21 cellular contexts compared by ENCODE assay signal in the genomic region with DNA sequence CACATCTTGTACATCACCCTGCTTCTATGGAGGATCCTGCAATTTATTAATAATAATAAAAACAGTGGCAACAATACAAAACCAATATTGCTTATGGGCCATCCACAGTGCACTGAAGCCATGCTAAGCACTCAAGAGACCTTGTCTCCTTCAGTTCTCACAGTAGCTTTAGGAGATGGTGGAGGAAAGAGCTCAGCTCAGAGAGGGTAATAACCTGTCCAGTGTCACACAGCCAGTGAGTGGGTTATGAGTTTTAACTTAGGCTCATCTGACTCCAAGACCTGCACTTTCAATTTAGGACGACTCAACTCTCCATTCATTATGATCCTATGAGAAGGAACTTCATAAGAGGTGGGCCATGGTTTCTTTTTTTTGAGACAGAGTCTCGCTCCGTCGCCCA.
DNase-seq lines count a peak whose midpoint lies in the region; FAIRE-seq and TF ChIP-seq lines count a peak whose summit lies in the region.
"Had no signal": no experiment of that assay in that cellular context is flagged by ENCODE, and none has a peak within 500 bp of the region (broad histone marks: within the 10 kb centered on the region; RNA-seq: fewer than 3 reads in every experiment).

No MANE protein-coding gene starts in this region.

- H3F3A ChIP-seq in smooth muscle cell (ENCODE audit: low read depth): peaks cover 31% of the 10 kb centered on the region

- no peak for FAIRE-seq in astrocyte (lab: Jason Lieb, UNC)
- FAIRE-seq: A549, D721Med, G401.6, GM12891, GM19239 had no signal

- H3K27ac ChIP-seq in astrocyte (ENCODE audit: low read depth, low read length) (no peak overlapping the region), smooth muscle cell (ENCODE audit: low read depth) (peak overlapping the region; percentile 2), tibial nerve (no peak overlapping the region)
- H3K27ac ChIP-seq: 22Rv1, C4-2B had no signal

- H3K4me1 ChIP-seq in astrocyte (ENCODE audit: insufficient read depth, low read length) (peaks cover 29% of the 10 kb centered on the region), smooth muscle cell (ENCODE audit: low read depth) (peaks cover 29% of the 10 kb centered on the region), tibial nerve (peaks cover 0 to 9% (median 0%) of the 10 kb centered on the region in 4 donors)

- H3K9ac ChIP-seq in astrocyte (ENCODE audit: low read length) (no peak overlapping the region), smooth muscle cell (ENCODE audit: low read depth) (no peak overlapping the region)
- H3K9ac ChIP-seq: BLaER1 treated with 17β-estradiol and CSF1 and Interleukin-3, amounts not matched to agents 10 nM and 100 nM had no signal

- H3K36me3 Mint-ChIP-seq in HFFc6 (ENCODE audit: low read depth): peaks cover 5% of the 10 kb centered on the region; the same call in 1 of the 2 replicates
- H3K36me3 Mint-ChIP-seq in astrocyte (ENCODE audit: low read depth, unreplicated experiment): no peaks in the 10 kb centered on the region
- H3K36me3 Mint-ChIP-seq: CD8-positive, alpha-beta T cell had no signal

- H3K9me3 Mint-ChIP-seq in HFFc6: no peaks in the 10 kb centered on the region
- H3K9me3 Mint-ChIP-seq in astrocyte (ENCODE audit: unreplicated experiment): peaks cover 4% of the 10 kb centered on the region
- H3K9me3 Mint-ChIP-seq: CD4-positive, alpha-beta T cell; CD8-positive, alpha-beta T cell had no signal

- H3K4me3 ChIP-seq in astrocyte (ENCODE audit: insufficient read depth, low read depth, low read length) (no peak overlapping the region), smooth muscle cell (no peak overlapping the region), tibial nerve (no peak overlapping the region)
- H3K4me3 ChIP-seq: A549; BLaER1 treated with 17β-estradiol and CSF1 and Interleukin-3, amounts not matched to agents 10 nM and 100 nM had no signal

- TF ChIP-seq POLR2A in tibial nerve (IDR thresholded peaks at IDR 0.05): no peak

- H3K27ac Mint-ChIP-seq in HFFc6 (peak overlapping the region; percentile 81; the same call in 1 of the 2 replicates), astrocyte (ENCODE audit: unreplicated experiment) (peak overlapping the region; percentile 79)
- H3K27ac Mint-ChIP-seq: B cell; CD4-positive, alpha-beta T cell; CD8-positive, alpha-beta T cell had no signal

- H3K4me2 ChIP-seq in astrocyte (ENCODE audit: low read length) (no peak overlapping the region), smooth muscle cell (no peak overlapping the region)
- H3K4me2 ChIP-seq: A549 had no signal

- 100% methylated on average over 4 of the region's 4 CpGs for WGBS in smooth muscle cell (ENCODE audit: low lambda C conversion rate)
- 93 to 100% methylated on average over 4 of the region's 4 CpGs for WGBS in tibial nerve, 2 donors

- H3K36me3 ChIP-seq in astrocyte (ENCODE audit: insufficient read depth, low read length) (no peaks in the 10 kb centered on the region), smooth muscle cell (ENCODE audit: low read depth) (no peaks in the 10 kb centered on the region), tibial nerve (no peaks in the 10 kb centered on the region)
- H3K36me3 ChIP-seq: BLaER1 treated with 17β-estradiol and CSF1 and Interleukin-3, amounts not matched to agents 10 nM and 100 nM had no signal

- TF ChIP-seq CTCF in HFFc6 (IDR thresholded peaks at IDR 0.05) (no peak), astrocyte (IDR thresholded peaks at IDR 0.05; ENCODE audit: insufficient read depth, low read depth, low read length) (no peak), smooth muscle cell (IDR thresholded peaks at IDR 0.05; ENCODE audit: borderline replicate concordance, insufficient read depth, poor library complexity, severe bottlenecking) (no peak), tibial nerve (IDR thresholded peaks at IDR 0.05) (no peak)

- H3K27me3 ChIP-seq in astrocyte (ENCODE audit: insufficient read depth, low read length) (no peaks in the 10 kb centered on the region), smooth muscle cell (ENCODE audit: low read depth) (no peaks in the 10 kb centered on the region), tibial nerve (no peaks in the 10 kb centered on the region)
- H3K27me3 ChIP-seq: BLaER1 treated with 17β-estradiol and CSF1 and Interleukin-3, amounts not matched to agents 10 nM and 100 nM had no signal

- no peaks in the 10 kb centered on the region for H3K9me3 ChIP-seq in astrocyte (ENCODE audit: insufficient read depth, low read depth, low read length)
- H3K9me3 ChIP-seq in smooth muscle cell (replicated peaks; ENCODE audit: low read depth): no peaks in the 10 kb centered on the region
- no peaks in the 10 kb centered on the region for H3K9me3 ChIP-seq in tibial nerve
- H3K9me3 ChIP-seq: A549, Caco-2 had no signal

- no peaks in the 10 kb centered on the region for H4K20me1 ChIP-seq in astrocyte (ENCODE audit: insufficient read depth, low read length)
- H4K20me1 ChIP-seq in smooth muscle cell (ENCODE audit: low read depth): no peaks in the 10 kb centered on the region
- H4K20me1 ChIP-seq: BLaER1 treated with 17β-estradiol and CSF1 and Interleukin-3, amounts not matched to agents 10 nM and 100 nM had no signal

- H3K27me3 Mint-ChIP-seq in HFFc6 (ENCODE audit: insufficient read depth) (no peaks in the 10 kb centered on the region), astrocyte (ENCODE audit: low read depth, unreplicated experiment) (no peaks in the 10 kb centered on the region)
- H3K27me3 Mint-ChIP-seq: CD4-positive, alpha-beta T cell had no signal

- H2AFZ ChIP-seq in astrocyte (ENCODE audit: low read depth, low read length) (no peak overlapping the region), smooth muscle cell (ENCODE audit: low read depth) (no peak overlapping the region)

- no peaks in the 10 kb centered on the region for H3K79me2 ChIP-seq in astrocyte (ENCODE audit: insufficient read depth, low read length)
- no peaks in the 10 kb centered on the region for H3K79me2 ChIP-seq in smooth muscle cell (ENCODE audit: low read depth)

- H3K4me1 Mint-ChIP-seq in HFFc6 (ENCODE audit: low read depth): peaks cover 53% of the 10 kb centered on the region
- peaks cover 41% of the 10 kb centered on the region for H3K4me1 Mint-ChIP-seq in astrocyte (ENCODE audit: low read depth, unreplicated experiment)

- no peak for TF ChIP-seq EP300 in tibial nerve (IDR thresholded peaks at IDR 0.05)

- no peak overlapping the region for H3K4me3 Mint-ChIP-seq in HFFc6
- H3K4me3 Mint-ChIP-seq in astrocyte (ENCODE audit: unreplicated experiment): no peak overlapping the region
- H3K4me3 Mint-ChIP-seq: B cell; CD4-positive, alpha-beta T cell; CD8-positive, alpha-beta T cell had no signal

- DNase-seq in HFFc6: no peak
- no peak for DNase-seq in astrocyte (ENCODE audit: low read depth)
- DNase-seq in smooth muscle cell (lab: John Stamatoyannopoulos, UW; ENCODE audit: unreplicated experiment): no peak
- no peak for DNase-seq in tibial nerve (ENCODE audit: low spot score in 2 of 2)
- DNase-seq in NCI-H187 treated with DMSO at 0.1 percent for 48 hours (lab: John Stamatoyannopoulos, UW): no peak
- DNase-seq: AML-193; Caco-2; Calu3; CD4-positive, alpha-beta T cell; CD8-positive, alpha-beta T cell; DMS79 treated with DMSO at 0.1 percent for 48 hours; GF-D8 had no signal
